Comparison of ENCODE assay signal across 1 cellular context in genomic region chr16:24930440-24930839, GRCh38.
TF ChIP-seq lines count a peak whose summit lies in the region.

No MANE protein-coding gene starts in this region.

TF ChIP-seq in GM12878, 131 proteins besides CTCF, POLR2A, EP300 and RAD21 (continued from another document):
- TF ChIP-seq, protein P1, sequence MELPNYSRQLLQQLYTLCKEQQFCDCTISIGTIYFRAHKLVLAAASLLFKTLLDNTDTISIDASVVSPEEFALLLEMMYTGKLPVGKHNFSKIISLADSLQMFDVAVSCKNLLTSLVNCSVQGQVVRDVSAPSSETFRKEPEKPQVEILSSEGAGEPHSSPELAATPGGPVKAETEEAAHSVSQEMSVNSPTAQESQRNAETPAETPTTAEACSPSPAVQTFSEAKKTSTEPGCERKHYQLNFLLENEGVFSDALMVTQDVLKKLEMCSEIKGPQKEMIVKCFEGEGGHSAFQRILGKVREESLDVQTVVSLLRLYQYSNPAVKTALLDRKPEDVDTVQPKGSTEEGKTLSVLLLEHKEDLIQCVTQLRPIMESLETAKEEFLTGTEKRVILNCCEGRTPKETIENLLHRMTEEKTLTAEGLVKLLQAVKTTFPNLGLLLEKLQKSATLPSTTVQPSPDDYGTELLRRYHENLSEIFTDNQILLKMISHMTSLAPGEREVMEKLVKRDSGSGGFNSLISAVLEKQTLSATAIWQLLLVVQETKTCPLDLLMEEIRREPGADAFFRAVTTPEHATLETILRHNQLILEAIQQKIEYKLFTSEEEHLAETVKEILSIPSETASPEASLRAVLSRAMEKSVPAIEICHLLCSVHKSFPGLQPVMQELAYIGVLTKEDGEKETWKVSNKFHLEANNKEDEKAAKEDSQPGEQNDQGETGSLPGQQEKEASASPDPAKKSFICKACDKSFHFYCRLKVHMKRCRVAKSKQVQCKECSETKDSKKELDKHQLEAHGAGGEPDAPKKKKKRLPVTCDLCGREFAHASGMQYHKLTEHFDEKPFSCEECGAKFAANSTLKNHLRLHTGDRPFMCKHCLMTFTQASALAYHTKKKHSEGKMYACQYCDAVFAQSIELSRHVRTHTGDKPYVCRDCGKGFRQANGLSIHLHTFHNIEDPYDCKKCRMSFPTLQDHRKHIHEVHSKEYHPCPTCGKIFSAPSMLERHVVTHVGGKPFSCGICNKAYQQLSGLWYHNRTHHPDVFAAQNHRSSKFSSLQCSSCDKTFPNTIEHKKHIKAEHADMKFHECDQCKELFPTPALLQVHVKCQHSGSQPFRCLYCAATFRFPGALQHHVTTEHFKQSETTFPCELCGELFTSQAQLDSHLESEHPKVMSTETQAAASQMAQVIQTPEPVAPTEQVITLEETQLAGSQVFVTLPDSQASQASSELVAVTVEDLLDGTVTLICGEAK (IDR thresholded peaks at IDR 0.05; ENCODE audit: borderline replicate concordance) = peak; percentile 41; the same call in 1 of the 2 replicates
- TF ChIP-seq, protein P2, sequence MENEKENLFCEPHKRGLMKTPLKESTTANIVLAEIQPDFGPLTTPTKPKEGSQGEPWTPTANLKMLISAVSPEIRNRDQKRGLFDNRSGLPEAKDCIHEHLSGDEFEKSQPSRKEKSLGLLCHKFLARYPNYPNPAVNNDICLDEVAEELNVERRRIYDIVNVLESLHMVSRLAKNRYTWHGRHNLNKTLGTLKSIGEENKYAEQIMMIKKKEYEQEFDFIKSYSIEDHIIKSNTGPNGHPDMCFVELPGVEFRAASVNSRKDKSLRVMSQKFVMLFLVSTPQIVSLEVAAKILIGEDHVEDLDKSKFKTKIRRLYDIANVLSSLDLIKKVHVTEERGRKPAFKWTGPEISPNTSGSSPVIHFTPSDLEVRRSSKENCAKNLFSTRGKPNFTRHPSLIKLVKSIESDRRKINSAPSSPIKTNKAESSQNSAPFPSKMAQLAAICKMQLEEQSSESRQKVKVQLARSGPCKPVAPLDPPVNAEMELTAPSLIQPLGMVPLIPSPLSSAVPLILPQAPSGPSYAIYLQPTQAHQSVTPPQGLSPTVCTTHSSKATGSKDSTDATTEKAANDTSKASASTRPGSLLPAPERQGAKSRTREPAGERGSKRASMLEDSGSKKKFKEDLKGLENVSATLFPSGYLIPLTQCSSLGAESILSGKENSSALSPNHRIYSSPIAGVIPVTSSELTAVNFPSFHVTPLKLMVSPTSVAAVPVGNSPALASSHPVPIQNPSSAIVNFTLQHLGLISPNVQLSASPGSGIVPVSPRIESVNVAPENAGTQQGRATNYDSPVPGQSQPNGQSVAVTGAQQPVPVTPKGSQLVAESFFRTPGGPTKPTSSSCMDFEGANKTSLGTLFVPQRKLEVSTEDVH (IDR thresholded peaks at IDR 0.05; ENCODE audit: low read depth, partially characterized antibody) = no peak
- TF ChIP-seq MEF2B (IDR thresholded peaks at IDR 0.05; ENCODE audit: partially characterized antibody, poor library complexity, severe bottlenecking) (no peak), SIX5 (IDR thresholded peaks at IDR 0.05; ENCODE audit: low read depth, low read length, severe bottlenecking) (no peak)
